ENCODE assay signal across 14 cellular contexts in genomic region chr5:157892974-157893373, GRCh38.
DNase-seq lines count a peak whose midpoint lies in the region; ATAC-seq and TF ChIP-seq lines count a peak whose summit lies in the region.
"Had no signal": no experiment of that assay in that cellular context is flagged by ENCODE, and none has a peak within 500 bp of the region (broad histone marks: within the 10 kb centered on the region; RNA-seq: fewer than 3 reads in every experiment).

No MANE protein-coding gene starts in this region.

- H3K9ac ChIP-seq in parathyroid adenoma = no peak overlapping the region
- H3K9ac ChIP-seq: BLaER1 treated with 17β-estradiol and CSF1 and Interleukin-3, amounts not matched to agents 10 nM and 100 nM had no signal

- H3K4me1 Mint-ChIP-seq in activated T-cell treated with anti-CD3 and anti-CD28 coated beads, Interleukin-2, amount 50 U/mL, for 24 hours (ENCODE audit: low read depth) = peaks cover 21% of the 10 kb centered on the region
- H3K4me1 Mint-ChIP-seq: GM23338 had no signal

- no peak for DNase-seq in activated T-cell treated with anti-CD3 and anti-CD28 coated beads, Interleukin-2, amount 50 U/mL, for 24 hours
- DNase-seq in activated T-cell treated with anti-CD3 and anti-CD28 coated beads, Interleukin-2, amount 50 U/mL, for 1 hour = no peak
- DNase-seq in stimulated activated CD4-positive, alpha-beta T cell treated with anti-CD3 and anti-CD28 coated beads, Interleukin-4, amount 100 ng/mL, for 24 hours = peak; percentile 9
- DNase-seq in stimulated activated CD4-positive, alpha-beta T cell treated with anti-CD3 and anti-CD28 coated beads, Interleukin-12 subunit alpha, Interleukin-12 subunit beta, amount 100 ng/mL, for 4 hours = no peak
- no peak for DNase-seq in HuH-7 (ENCODE audit: low spot score)
- DNase-seq: ACHN; CD4-positive, CD25-positive, alpha-beta regulatory T cell; DMS53; GF-D8; H7 had no signal

- H3K4me3 ChIP-seq in parathyroid adenoma (ENCODE audit: low read depth, low read length) = no peak overlapping the region
- H3K4me3 ChIP-seq: BLaER1 treated with 17β-estradiol and CSF1 and Interleukin-3, amounts not matched to agents 10 nM and 100 nM; GM23338 had no signal

- H3K79me2 ChIP-seq in parathyroid adenoma = no peaks in the 10 kb centered on the region

- no peak overlapping the region for H3K27ac ChIP-seq in parathyroid adenoma
- H3K27ac ChIP-seq: BLaER1 treated with 17β-estradiol and CSF1 and Interleukin-3, amounts not matched to agents 10 nM and 100 nM had no signal

- peak overlapping the region; percentile 58 for H3K27ac Mint-ChIP-seq in activated T-cell treated with anti-CD3 and anti-CD28 coated beads, Interleukin-2, amount 50 U/mL, for 24 hours
- H3K27ac Mint-ChIP-seq: CD4-positive, CD25-positive, alpha-beta regulatory T cell; GM23338 had no signal

- TF ChIP-seq CTCF in parathyroid adenoma (IDR thresholded peaks at IDR 0.05) = no peak

- no peak for ATAC-seq in GM19023 (IDR thresholded peaks at IDR 0.05; ENCODE audit: unreplicated experiment)
- ATAC-seq: GM23338 had no signal

- peaks cover 6% of the 10 kb centered on the region for H3K4me1 ChIP-seq in parathyroid adenoma

- no peaks in the 10 kb centered on the region for H3K27me3 ChIP-seq in parathyroid adenoma (ENCODE audit: control insufficient read depth, insufficient read depth, low read length)
- H3K27me3 ChIP-seq: BLaER1 treated with 17β-estradiol and CSF1 and Interleukin-3, amounts not matched to agents 10 nM and 100 nM had no signal

- no peak overlapping the region for H3K4me2 ChIP-seq in parathyroid adenoma (ENCODE audit: low read length)
- H3K4me2 ChIP-seq: BLaER1 treated with 17β-estradiol and CSF1 and Interleukin-3, amounts not matched to agents 10 nM and 100 nM; GM23338 had no signal

- H3K36me3 Mint-ChIP-seq in activated T-cell treated with anti-CD3 and anti-CD28 coated beads, Interleukin-2, amount 50 U/mL, for 24 hours (ENCODE audit: low read depth) = no peaks in the 10 kb centered on the region
- H3K36me3 Mint-ChIP-seq: CD4-positive, CD25-positive, alpha-beta regulatory T cell had no signal

- H3K9me3 ChIP-seq in parathyroid adenoma (ENCODE audit: control insufficient read depth, low read length) = no peaks in the 10 kb centered on the region

- H3K9me3 Mint-ChIP-seq in activated T-cell treated with anti-CD3 and anti-CD28 coated beads, Interleukin-2, amount 50 U/mL, for 24 hours = no peaks in the 10 kb centered on the region
- H3K9me3 Mint-ChIP-seq: CD4-positive, CD25-positive, alpha-beta regulatory T cell; GM23338 had no signal

- peak overlapping the region; percentile 75 for H2AFZ ChIP-seq in parathyroid adenoma
- H2AFZ ChIP-seq: GM23338 had no signal

- H3K36me3 ChIP-seq in parathyroid adenoma (ENCODE audit: control insufficient read depth, insufficient read depth, low read length) = no peaks in the 10 kb centered on the region
- H3K36me3 ChIP-seq: BLaER1 treated with 17β-estradiol and CSF1 and Interleukin-3, amounts not matched to agents 10 nM and 100 nM had no signal

- no peaks in the 10 kb centered on the region for H3K27me3 Mint-ChIP-seq in activated T-cell treated with anti-CD3 and anti-CD28 coated beads, Interleukin-2, amount 50 U/mL, for 24 hours
- H3K27me3 Mint-ChIP-seq: CD4-positive, CD25-positive, alpha-beta regulatory T cell had no signal

- H3K4me3 Mint-ChIP-seq in activated T-cell treated with anti-CD3 and anti-CD28 coated beads, Interleukin-2, amount 50 U/mL, for 24 hours = no peak overlapping the region
- H3K4me3 Mint-ChIP-seq: CD4-positive, CD25-positive, alpha-beta regulatory T cell; GM23338 had no signal
